Comparison of ENCODE assay signal across 24 cellular contexts in genomic region chr1:111803951-111804350, GRCh38.
"Had no signal": no experiment of that assay in that cellular context is flagged by ENCODE, and none has a peak within 500 bp of the region (broad histone marks: within the 10 kb centered on the region; RNA-seq: fewer than 3 reads in every experiment).

No MANE protein-coding gene starts in this region.

- H3K27ac Mint-ChIP-seq: activated B cell treated with CpG ODN at 0.5 μM for 24 hours; activated CD4-positive, alpha-beta T cell treated with anti-CD3 and anti-CD28 coated beads, Interleukin-2, amount 10 ng/mL, durations not matched to agents 24 days and 14 days; activated CD8-positive, alpha-beta memory T cell treated with anti-CD3 and anti-CD28 coated beads, Interleukin-2, amount 10 ng/mL, durations not matched to agents 7 days and 5 days; activated naive CD4-positive, alpha-beta T cell treated with anti-CD3 and anti-CD28 coated beads, Interleukin-2, amount 50 U/mL, for 72 hours; activated naive CD8-positive, alpha-beta T cell treated with anti-CD3 and anti-CD28 coated beads, Interleukin-2, amount 50 U/mL, for 24 hours; activated T-cell treated with anti-CD3 and anti-CD28 coated beads, Interleukin-2, amount 50 U/mL, for 24 hours; activated T-helper 1 cell treated with anti-CD3 and anti-CD28 coated beads, Interleukin-12 subunit alpha, Interleukin-12 subunit beta, Interleukin-2, Interleukin-4 antibody, amounts not matched to agents 30 ng/mL and 10 ng/mL and 1 ng/mL, durations not matched to agents 14 hours and 24 hours and 36 hours had no signal

- H3K36me3 ChIP-seq: ascending aorta had no signal

- H3K27me3 Mint-ChIP-seq: activated B cell treated with CpG ODN at 0.5 μM for 24 hours; activated T-cell treated with anti-CD3 and anti-CD28 coated beads, Interleukin-2, amount 50 U/mL, for 24 hours had no signal

- ATAC-seq: activated CD8-positive, alpha-beta memory T cell treated with anti-CD3 and anti-CD28 coated beads, Interleukin-2, amount 10 ng/mL, durations not matched to agents 7 days and 5 days; activated naive CD4-positive, alpha-beta T cell treated with anti-CD3 and anti-CD28 coated beads, Interleukin-2, amount 50 U/mL, for 72 hours; activated naive CD8-positive, alpha-beta T cell treated with anti-CD3 and anti-CD28 coated beads, Interleukin-2, amount 50 U/mL, for 24 hours; body of pancreas had no signal

- H3K4me1 Mint-ChIP-seq: activated CD4-positive, alpha-beta T cell treated with anti-CD3 and anti-CD28 coated beads, Interleukin-2, amount 10 ng/mL, durations not matched to agents 24 days and 14 days; activated CD8-positive, alpha-beta memory T cell treated with anti-CD3 and anti-CD28 coated beads, Interleukin-2, amount 10 ng/mL, durations not matched to agents 7 days and 5 days; activated naive CD8-positive, alpha-beta T cell treated with anti-CD3 and anti-CD28 coated beads, Interleukin-2, amount 50 U/mL, for 24 hours had no signal

- H3K4me3 Mint-ChIP-seq: activated B cell treated with CpG ODN at 0.5 μM for 24 hours; activated CD4-positive, alpha-beta T cell treated with anti-CD3 and anti-CD28 coated beads, Interleukin-2, amount 10 ng/mL, durations not matched to agents 24 days and 14 days; activated CD8-positive, alpha-beta memory T cell treated with anti-CD3 and anti-CD28 coated beads, Interleukin-2, amount 10 ng/mL, durations not matched to agents 7 days and 5 days; activated naive CD8-positive, alpha-beta T cell treated with anti-CD3 and anti-CD28 coated beads, Interleukin-2, amount 50 U/mL, for 24 hours; activated T-cell treated with anti-CD3 and anti-CD28 coated beads, Interleukin-2, amount 50 U/mL, for 24 hours; activated T-helper 1 cell treated with anti-CD3 and anti-CD28 coated beads, Interleukin-12 subunit alpha, Interleukin-12 subunit beta, Interleukin-2, Interleukin-4 antibody, amounts not matched to agents 30 ng/mL and 10 ng/mL and 1 ng/mL, durations not matched to agents 14 hours and 24 hours and 36 hours had no signal

- H3K27me3 ChIP-seq: ascending aorta, body of pancreas had no signal

- H3K9me3 Mint-ChIP-seq: activated B cell treated with CpG ODN at 0.5 μM for 24 hours; activated CD4-positive, alpha-beta T cell treated with anti-CD3 and anti-CD28 coated beads, Interleukin-2, amount 10 ng/mL, durations not matched to agents 24 days and 14 days; activated naive CD8-positive, alpha-beta T cell treated with anti-CD3 and anti-CD28 coated beads, Interleukin-2, amount 50 U/mL, for 24 hours; activated T-cell treated with anti-CD3 and anti-CD28 coated beads, Interleukin-2, amount 50 U/mL, for 24 hours; activated T-helper 1 cell treated with anti-CD3 and anti-CD28 coated beads, Interleukin-12 subunit alpha, Interleukin-12 subunit beta, Interleukin-2, Interleukin-4 antibody, amounts not matched to agents 30 ng/mL and 10 ng/mL and 1 ng/mL, durations not matched to agents 14 hours and 24 hours and 36 hours had no signal

- H3K9me3 ChIP-seq: ascending aorta, body of pancreas had no signal

- H3K4me3 ChIP-seq: ascending aorta, body of pancreas, PC-9 had no signal

- DNase-seq: activated B cell treated with CpG ODN at 0.5 μM for 24 hours; activated CD4-positive, alpha-beta T cell treated with anti-CD3 and anti-CD28 coated beads for 1 hour; activated CD4-positive, alpha-beta T cell treated with anti-CD3 and anti-CD28 coated beads, Interleukin-2, amount 10 ng/mL, durations not matched to agents 24 days and 14 days; activated CD4-positive, alpha-beta T cell treated with anti-CD3 and anti-CD28 coated beads, Interleukin-2, amount 50 U/mL, for 48 hours; activated CD8-positive, alpha-beta memory T cell treated with anti-CD3 and anti-CD28 coated beads, Interleukin-2, amount 10 ng/mL, durations not matched to agents 7 days and 5 days; activated effector memory CD4-positive, alpha-beta T cell treated with Interleukin-2 at 50 U/mL for 16 hours; activated naive CD4-positive, alpha-beta T cell; activated naive CD8-positive, alpha-beta T cell treated with anti-CD3 and anti-CD28 coated beads, Interleukin-2, amount 50 U/mL, for 24 hours; activated T-cell treated with anti-CD3 and anti-CD28 coated beads, Interleukin-2, amount 50 U/mL, for 24 hours; amniotic stem cell; body of pancreas; central memory CD4-positive, alpha-beta T cell; NCI-H1436; NCI-H187 treated with DMSO at 0.1 percent for 48 hours; NCI-H2081 treated with DMSO at 0.1 percent for 48 hours; NCI-H524; NCI-H82; PC-9; SIG-M5; T-helper 2 cell; T1000 had no signal

- H3K36me3 Mint-ChIP-seq: activated CD8-positive, alpha-beta memory T cell treated with anti-CD3 and anti-CD28 coated beads, Interleukin-2, amount 10 ng/mL, durations not matched to agents 7 days and 5 days; activated naive CD4-positive, alpha-beta T cell treated with anti-CD3 and anti-CD28 coated beads, Interleukin-2, amount 50 U/mL, for 72 hours had no signal
